ENCODE assay signal across 8 cellular contexts in the genomic region with DNA sequence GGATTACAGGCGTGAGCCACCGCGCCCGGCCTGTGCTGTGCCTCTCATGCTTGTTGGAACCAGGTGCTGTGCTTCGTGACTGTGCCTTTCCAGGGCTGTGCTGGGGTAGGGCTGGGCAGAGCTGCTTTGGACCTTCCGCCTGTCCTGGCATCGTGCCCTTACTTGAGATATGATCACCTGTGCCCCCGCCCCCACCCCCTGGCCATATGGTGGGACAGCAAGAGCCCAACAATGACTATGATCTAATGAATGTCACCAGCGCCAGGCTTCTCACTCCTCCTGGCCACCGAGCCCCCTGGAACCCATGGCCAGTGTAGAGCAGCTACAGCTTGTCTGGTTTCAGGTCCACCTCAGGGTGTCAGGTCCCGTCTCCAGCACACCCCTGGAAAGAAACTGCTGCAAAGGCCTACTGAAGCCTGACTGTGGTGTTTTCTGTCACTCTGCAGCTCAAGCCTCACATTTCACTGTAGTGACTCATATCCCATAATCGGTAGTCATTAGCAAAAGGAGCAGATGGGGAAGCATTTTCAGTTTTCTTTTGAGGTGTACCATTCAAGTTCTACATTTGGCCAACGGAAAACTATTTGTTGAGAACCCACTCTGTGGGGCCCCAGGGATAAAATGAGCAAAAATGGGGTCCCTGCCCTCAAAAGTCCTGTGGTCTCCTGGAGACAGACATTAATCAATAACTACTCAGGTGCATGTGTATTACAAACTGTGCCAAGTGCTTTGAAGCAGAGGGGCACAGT. TPM values are rescaled to one million over a fixed set of nuclear protein-coding genes. Genes with fewer than 3 reads are reported as not detected.
DNase-seq lines count a peak whose midpoint lies in the region; TF ChIP-seq lines count a peak whose summit lies in the region.

No MANE protein-coding gene starts in this region.

- WGBS in hepatocyte (ENCODE audit: low lambda C conversion rate, missing lambda C conversion rate), result 85% methylated on average over 13 of the region's 13 CpGs

- H3K27ac ChIP-seq in muscle layer of duodenum (ENCODE audit: low read length) (peak overlapping the region; percentile 36), hepatocyte (no peak overlapping the region)

- H3K79me2 ChIP-seq in hepatocyte, result no peaks in the 10 kb centered on the region

- H3K36me3 ChIP-seq in adipocyte (ENCODE audit: control insufficient read depth, insufficient read depth, low read length, severe bottlenecking), result peaks cover 34% of the 10 kb centered on the region
- H3K36me3 ChIP-seq in muscle layer of duodenum (ENCODE audit: control insufficient read depth in 1 of 2, insufficient read depth in 2 of 2, low read length in 2 of 2), result peaks cover 29 to 77% of the 10 kb centered on the region in 2 donors
- H3K36me3 ChIP-seq in hepatocyte (replicated peaks; ENCODE audit: insufficient read depth, low read depth), result no peaks in the 10 kb centered on the region

- H3K4me3 ChIP-seq in HFF-Myc (replicated peaks; ENCODE audit: low read depth, low read length), result no peak overlapping the region
- no peak overlapping the region for H3K4me3 ChIP-seq in adipocyte (ENCODE audit: low read length)
- no peak overlapping the region for H3K4me3 ChIP-seq in muscle layer of duodenum (ENCODE audit: low read depth in 1 of 2, low read length in 2 of 2)
- H3K4me3 ChIP-seq in hepatocyte, result no peak overlapping the region

- peak overlapping the region; percentile 62 for H3K9ac ChIP-seq in adipocyte (ENCODE audit: low read length)

- DNase-seq in activated naive CD4-positive, alpha-beta T cell treated with Interleukin-2 at 50 U/mL for 16 hours, result peak; percentile 44
- DNase-seq in activated naive CD4-positive, alpha-beta T cell (lab: John Stamatoyannopoulos, UW), result no peak
- DNase-seq in HFF-Myc (ENCODE audit: extremely low read depth, low read depth) (peak; percentile 81), MV-4-11 (lab: John Stamatoyannopoulos, UW) (peak; percentile 95), adipocyte (ENCODE audit: low read depth) (peak; percentile 70), NCI-H1417 treated with DMSO at 0.1 percent for 48 hours (lab: John Stamatoyannopoulos, UW) (no peak), hepatocyte (ENCODE audit: low spot score) (no peak)

- TF ChIP-seq CTCF in HFF-Myc (IDR thresholded peaks at IDR 0.05; ENCODE audit: low read depth, low read length, missing control alignments), result no peak
- no peak for TF ChIP-seq CTCF in hepatocyte (IDR thresholded peaks at IDR 0.05; ENCODE audit: poor library complexity)

- H3K4me1 ChIP-seq in adipocyte (ENCODE audit: control insufficient read depth, insufficient read depth, low read length) (peaks cover 12% of the 10 kb centered on the region), muscle layer of duodenum (ENCODE audit: control insufficient read depth in 1 of 2, insufficient read depth in 2 of 2, low read length in 2 of 2) (peaks cover 0 to 4% of the 10 kb centered on the region in 2 donors), hepatocyte (ENCODE audit: insufficient read depth) (peaks cover 3% of the 10 kb centered on the region)

- no peaks in the 10 kb centered on the region for H3K9me2 ChIP-seq in hepatocyte (replicated peaks; ENCODE audit: insufficient read depth)

- no peaks in the 10 kb centered on the region for H3K27me3 ChIP-seq in adipocyte (replicated peaks; ENCODE audit: control insufficient read depth, insufficient read depth, low read length)
- no peaks in the 10 kb centered on the region for H3K27me3 ChIP-seq in muscle layer of duodenum (ENCODE audit: low read depth, low read length)
- no peaks in the 10 kb centered on the region for H3K27me3 ChIP-seq in hepatocyte

- H4K20me1 ChIP-seq in hepatocyte (ENCODE audit: insufficient read depth, poor library complexity, severe bottlenecking), result no peaks in the 10 kb centered on the region

- no peak overlapping the region for H2AFZ ChIP-seq in hepatocyte

- H3K9me3 ChIP-seq in adipocyte (ENCODE audit: control insufficient read depth, low read length), result no peaks in the 10 kb centered on the region
- no peaks in the 10 kb centered on the region for H3K9me3 ChIP-seq in muscle layer of duodenum (ENCODE audit: control insufficient read depth in 1 of 2, low read length in 2 of 2)
- no peaks in the 10 kb centered on the region for H3K9me3 ChIP-seq in hepatocyte (ENCODE audit: low read depth)

- H3K4me2 ChIP-seq in hepatocyte, result no peak overlapping the region

RNA-seq across cellular contexts. Expression of a gene that starts 22.1 kb away (rescaled TPM):
- 13.3 and 25.9 TPM in 2 replicates for total RNA-seq in hepatocyte
- 12.1 and 15.7 TPM in 2 replicates for polyA plus RNA-seq in hepatocyte

RNA-seq across cellular contexts. Expression of a gene that starts 37.5 kb away (rescaled TPM):
- 24.2 and 29.2 TPM in 2 replicates for total RNA-seq in hepatocyte
- 20.8 and 25.6 TPM in 2 replicates for polyA plus RNA-seq in hepatocyte

RNA-seq across cellular contexts. Expression of a gene that starts 46.9 kb away (rescaled TPM):
- total RNA-seq in hepatocyte, result 45.9 and 52.9 TPM in 2 replicates
- polyA plus RNA-seq in hepatocyte, result 35.3 and 48.9 TPM in 2 replicates

RNA-seq across cellular contexts. Expression of a gene that starts 47.2 kb away (rescaled TPM):
- 112 and 147 TPM in 2 replicates for total RNA-seq in hepatocyte
- polyA plus RNA-seq in hepatocyte, result 165 and 171 TPM in 2 replicates

Comparison
In these comparisons a context has a peak if more than half of its experiments do, and no peak if none do; other contexts are left out.
1. DNase-seq: peak in activated naive CD4-positive, alpha-beta T cell treated with Interleukin-2 at 50 U/mL for 16 hours (single experiment), HFF-Myc (single experiment), MV-4-11 (single experiment) and adipocyte (single experiment); none in activated naive CD4-positive, alpha-beta T cell (0 of 4), NCI-H1417 treated with DMSO at 0.1 percent for 48 hours (single experiment) and hepatocyte (single experiment).